In genomic region chr11:18394300-18394927, GRCh38 we compare ENCODE assay signal across 1 cellular context.
TF ChIP-seq lines count a peak whose summit lies in the region.

Gene LDHA (plus strand): TSS chr11:18394563. CDS start chr11:18396843, 2,280 bp downstream.

TF ChIP-seq in GM23338, 12 proteins besides CTCF, POLR2A, EP300 and RAD21:
- TF ChIP-seq ZNF114 (CRISPR knock-in tag; IDR thresholded peaks at IDR 0.05): no peak
- peak; percentile 91 for TF ChIP-seq POLR2AphosphoS5 (IDR thresholded peaks at IDR 0.05; ENCODE audit: low read depth)
- peak; percentile 93 for TF ChIP-seq CREB1 (CRISPR knock-in tag; IDR thresholded peaks at IDR 0.05; ENCODE audit: low read depth)
